15 cellular contexts compared by ENCODE assay signal in the genomic region with DNA sequence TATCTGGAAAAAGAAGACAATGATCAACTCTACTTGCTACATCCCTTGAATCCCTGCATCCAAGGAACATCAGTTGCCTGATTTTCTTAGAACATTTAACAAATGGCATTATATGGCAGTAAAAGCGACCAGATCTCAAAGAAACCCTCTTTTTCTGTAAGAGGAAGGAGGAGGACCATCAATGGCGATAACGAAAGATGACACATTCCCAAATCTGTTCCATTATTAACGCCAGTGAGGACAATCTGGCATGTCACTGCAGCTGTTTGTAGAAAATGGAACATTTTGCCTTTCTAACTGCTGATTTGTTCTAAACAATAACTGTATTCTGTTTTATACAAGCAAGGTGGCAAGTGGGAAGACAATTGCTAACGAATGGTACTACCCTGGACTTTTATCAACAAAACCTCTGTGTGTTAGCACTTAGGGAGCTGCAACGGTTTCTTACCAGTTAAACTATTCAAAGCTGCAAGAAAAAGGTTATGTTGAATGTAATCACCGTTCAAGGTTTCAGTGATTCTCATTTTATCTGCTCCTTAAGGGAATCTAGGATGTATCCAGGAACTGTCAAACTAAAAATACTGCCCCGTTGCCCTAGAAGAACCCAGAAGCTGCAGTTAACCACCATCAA.
DNase-seq lines count a peak whose midpoint lies in the region; ATAC-seq and TF ChIP-seq lines count a peak whose summit lies in the region.
"Had no signal": no experiment of that assay in that cellular context is flagged by ENCODE, and none has a peak within 500 bp of the region (broad histone marks: within the 10 kb centered on the region; RNA-seq: fewer than 3 reads in every experiment).

No MANE protein-coding gene starts in this region.

- peaks cover 41% of the 10 kb centered on the region for H3K4me1 Mint-ChIP-seq in CD8-positive, alpha-beta T cell (ENCODE audit: low read depth)
- peaks cover 60 to 72% of the 10 kb centered on the region in 2 donors for H3K4me1 Mint-ChIP-seq in natural killer cell
- H3K4me1 Mint-ChIP-seq in endothelial cell (ENCODE audit: unreplicated experiment) = peaks cover 35% of the 10 kb centered on the region

- H3K4me3 ChIP-seq in CD8-positive, alpha-beta T cell (ENCODE audit: low read depth, low read length) = no peak overlapping the region
- H3K4me3 ChIP-seq: body of pancreas, prostate gland had no signal

- H3K9me3 ChIP-seq in CD8-positive, alpha-beta T cell (ENCODE audit: low read length) = no peaks in the 10 kb centered on the region
- H3K9me3 ChIP-seq: body of pancreas, prostate gland had no signal

- H3K4me3 Mint-ChIP-seq in CD8-positive, alpha-beta T cell = peak overlapping the region; percentile 77
- H3K4me3 Mint-ChIP-seq in natural killer cell (peak overlapping the region; percentile 83), endothelial cell (ENCODE audit: unreplicated experiment) (no peak overlapping the region)

- POLR2A ChIA-PET in CD8-positive, alpha-beta T cell (lab: Charles Lee) = interaction anchor here (0.6 kb wide), 1 partner anchor 110 kb away, joined by 3 read pairs; no protein-coding TSS in a partner anchor

- no peaks in the 10 kb centered on the region for H3K9me3 Mint-ChIP-seq in CD8-positive, alpha-beta T cell
- H3K9me3 Mint-ChIP-seq in natural killer cell (no peaks in the 10 kb centered on the region), endothelial cell (ENCODE audit: unreplicated experiment) (no peaks in the 10 kb centered on the region)

- CTCF ChIA-PET in CD8-positive, alpha-beta T cell (lab: Charles Lee) = interaction anchor here (0.7 to 1.2 kb wide), 2 partner anchors 13 to 32 kb away, joined by 3 to 5 read pairs; no protein-coding TSS in a partner anchor

- H3K27me3 Mint-ChIP-seq in CD8-positive, alpha-beta T cell (ENCODE audit: low read depth) = no peaks in the 10 kb centered on the region
- H3K27me3 Mint-ChIP-seq in natural killer cell (ENCODE audit: low read depth in 2 of 2) = no peaks in the 10 kb centered on the region
- peaks cover 5% of the 10 kb centered on the region for H3K27me3 Mint-ChIP-seq in endothelial cell (ENCODE audit: unreplicated experiment)

- peak overlapping the region; percentile 91 for H3K27ac Mint-ChIP-seq in CD8-positive, alpha-beta T cell
- peak overlapping the region; percentile 86 to 90 for H3K27ac Mint-ChIP-seq in natural killer cell
- no peak overlapping the region for H3K27ac Mint-ChIP-seq in endothelial cell (ENCODE audit: unreplicated experiment)

- peak; percentile 6 for ATAC-seq in CD8-positive, alpha-beta T cell
- ATAC-seq in GM21367 (IDR thresholded peaks at IDR 0.05; ENCODE audit: unreplicated experiment) (peak; percentile 12), natural killer cell (peak; percentile 11 to 23 (median 16))
- ATAC-seq: body of pancreas, left lobe of liver had no signal

- intact Hi-C loops in CD8-positive, alpha-beta T cell (cut with DNase I, micrococcal nuclease) = no loop called here
- intact Hi-C loops in natural killer cell (cut with micrococcal nuclease) = loop anchor here (1.0 to 5.0 kb wide), 2 partner anchors 89 to 810 kb away; no protein-coding TSS in a partner anchor

- DNase-seq in CD8-positive, alpha-beta T cell = no peak
- DNase-seq in natural killer cell (no peak), NCI-H226 (no peak), endothelial cell (ENCODE audit: low spot score) (no peak), COR-L47 (lab: John Stamatoyannopoulos, UW) (no peak), NCI-H187 (lab: John Stamatoyannopoulos, UW) (no peak)
- DNase-seq: activated CD4-positive, CD25-positive, alpha-beta regulatory T cell; activated naive CD4-positive, alpha-beta T cell treated with Interleukin-2 at 50 U/mL for 16 hours; body of pancreas; HCEC 1CT; NK-92 treated with Interleukin-12 subunit alpha and Interleukin-12 subunit beta, amount 100 ng/mL, for 24 hours had no signal

- H3K27me3 ChIP-seq in CD8-positive, alpha-beta T cell (ENCODE audit: insufficient read depth, low read length) = no peaks in the 10 kb centered on the region
- H3K27me3 ChIP-seq: body of pancreas had no signal

- no peak for TF ChIP-seq CTCF in CD8-positive, alpha-beta T cell (IDR thresholded peaks at IDR 0.05)
- TF ChIP-seq CTCF in natural killer cell (IDR thresholded peaks at IDR 0.05) (no peak), endothelial cell (IDR thresholded peaks at IDR 0.05; ENCODE audit: unreplicated experiment) (no peak)

- H3K36me3 Mint-ChIP-seq in CD8-positive, alpha-beta T cell = peaks cover 60% of the 10 kb centered on the region
- peaks cover 30% of the 10 kb centered on the region for H3K36me3 Mint-ChIP-seq in natural killer cell
- H3K36me3 Mint-ChIP-seq in endothelial cell (ENCODE audit: low read depth, unreplicated experiment) = peaks cover 13% of the 10 kb centered on the region

- peaks cover 26% of the 10 kb centered on the region for H3K4me1 ChIP-seq in CD8-positive, alpha-beta T cell (ENCODE audit: insufficient read depth, low read length)
- H3K4me1 ChIP-seq: body of pancreas, prostate gland had no signal

- H3K27ac ChIP-seq in CD8-positive, alpha-beta T cell (ENCODE audit: low read depth, low read length) = no peak overlapping the region
- H3K27ac ChIP-seq in angular gyrus (ENCODE audit: low read depth, low read length) = peak overlapping the region; percentile 79
- H3K27ac ChIP-seq: body of pancreas, prostate gland had no signal

- H3K36me3 ChIP-seq in CD8-positive, alpha-beta T cell (ENCODE audit: insufficient read depth, low read length) = peaks cover 13% of the 10 kb centered on the region
- H3K36me3 ChIP-seq: prostate gland had no signal
